Comparison of ENCODE assay signal across 19 cellular contexts in genomic region chrX:23504895-23505294, GRCh38.
DNase-seq lines count a peak whose midpoint lies in the region; ATAC-seq, FAIRE-seq and TF ChIP-seq lines count a peak whose summit lies in the region.
"Had no signal": no experiment of that assay in that cellular context is flagged by ENCODE, and none has a peak within 500 bp of the region (broad histone marks: within the 10 kb centered on the region; RNA-seq: fewer than 3 reads in every experiment).

No MANE protein-coding gene starts in this region.

- peak; percentile 74 for ATAC-seq in sciatic nerve
- ATAC-seq in HG03175 (IDR thresholded peaks at IDR 0.05; ENCODE audit: unreplicated experiment), result no peak

- H3K27me3 ChIP-seq in left ventricle myocardium inferior (ENCODE audit: low read depth), result no peaks in the 10 kb centered on the region

- intact Hi-C loops in left ventricle myocardium inferior (cut with micrococcal nuclease), result no loop called here
- intact Hi-C loops in sciatic nerve (cut with DNase I), result no loop called here

- H3K9me3 ChIP-seq in ES-I3 (ENCODE audit: control insufficient read depth, insufficient read depth, low read length) (no peaks in the 10 kb centered on the region), left ventricle myocardium inferior (replicated peaks) (no peaks in the 10 kb centered on the region)

- H3K27ac ChIP-seq in VCaP, result peak overlapping the region; percentile 59
- peak overlapping the region; percentile 57 for H3K27ac ChIP-seq in left ventricle myocardium inferior (replicated peaks)

- H3K4me3 ChIP-seq in left ventricle myocardium inferior, result no peak overlapping the region
- H3K4me3 ChIP-seq: lung had no signal

- no peaks in the 10 kb centered on the region for H3K36me3 ChIP-seq in ES-I3 (ENCODE audit: insufficient read depth, low read length)
- no peaks in the 10 kb centered on the region for H3K36me3 ChIP-seq in left ventricle myocardium inferior

- TF ChIP-seq CTCF in VCaP (conservative IDR thresholded peaks at IDR 0.05) (no peak), left ventricle myocardium inferior (IDR thresholded peaks at IDR 0.05; ENCODE audit: borderline replicate concordance) (no peak)

- peaks cover 58% of the 10 kb centered on the region for H3K4me1 ChIP-seq in ES-I3 (ENCODE audit: insufficient read depth, low read length)
- no peaks in the 10 kb centered on the region for H3K4me1 ChIP-seq in left ventricle myocardium inferior

- peak overlapping the region; percentile 4; the same call in 1 of the 2 replicates for H3K9ac ChIP-seq in ES-I3 (ENCODE audit: low read depth, low read length)

- no peak for FAIRE-seq in HTR-8/SVneo (lab: Jason Lieb, UNC)
- FAIRE-seq: GM12891 had no signal

- no peak for DNase-seq in left ventricle myocardium inferior
- DNase-seq in sciatic nerve (ENCODE audit: low spot score), result no peak
- no peak for DNase-seq in globus pallidus (ENCODE audit: low spot score)
- DNase-seq in DMS153 (lab: John Stamatoyannopoulos, UW), result no peak
- DNase-seq in HTR-8/SVneo (ENCODE audit: insufficient read length, low spot score), result no peak
- DNase-seq: activated CD4-positive, alpha-beta T cell treated with anti-CD3 and anti-CD28 coated beads, Interleukin-2, amount 10 ng/mL, durations not matched to agents 7 days and 5 days; activated CD8-positive, alpha-beta memory T cell treated with anti-CD3 and anti-CD28 coated beads, Interleukin-2, amount 50 U/mL, for 4 hours; CD4-positive, CD25-positive, alpha-beta regulatory T cell; central memory CD4-positive, alpha-beta T cell; effector CD4-positive, alpha-beta T cell; head of caudate nucleus; naive B cell; NCI-H187; NK-92 treated with Interleukin-12 subunit alpha and Interleukin-12 subunit beta, amount 100 ng/mL, for 24 hours had no signal
